9 cellular contexts compared by ENCODE assay signal in the genomic region with DNA sequence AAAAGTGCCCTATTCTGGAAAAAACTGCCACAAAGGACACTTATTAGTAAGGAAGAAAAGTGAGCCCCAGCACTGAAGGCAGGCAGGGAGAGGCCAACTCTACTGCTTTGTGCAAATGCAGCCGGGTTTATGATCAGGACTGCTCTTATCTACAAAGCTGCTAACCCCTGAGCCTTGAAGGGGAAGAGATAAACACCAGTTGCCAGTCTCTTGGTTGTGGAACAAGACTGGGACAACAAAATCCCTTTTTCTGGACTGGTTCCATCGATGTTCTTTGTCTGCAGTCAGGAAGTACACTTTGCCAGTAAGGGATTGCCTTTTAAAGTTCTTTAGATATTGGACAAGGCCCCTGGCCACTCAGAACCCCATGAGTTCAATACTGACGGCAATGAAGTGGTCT. TPM values are rescaled to one million over a fixed set of nuclear protein-coding genes. Genes with fewer than 3 reads are reported as not detected.
DNase-seq lines count a peak whose midpoint lies in the region; ATAC-seq and TF ChIP-seq lines count a peak whose summit lies in the region.
"Had no signal": no experiment of that assay in that cellular context is flagged by ENCODE, and none has a peak within 500 bp of the region (broad histone marks: within the 10 kb centered on the region; RNA-seq: fewer than 3 reads in every experiment).

No MANE protein-coding gene starts in this region.

- peak overlapping the region; percentile 82 to 89 for H3K27ac Mint-ChIP-seq in effector memory CD8-positive, alpha-beta T cell

- H3K4me3 Mint-ChIP-seq in effector memory CD8-positive, alpha-beta T cell, result no peak overlapping the region

- no peak for TF ChIP-seq POLR2A in lower leg skin (IDR thresholded peaks at IDR 0.05)

- H3K36me3 ChIP-seq in muscle layer of duodenum (ENCODE audit: control insufficient read depth in 1 of 2, insufficient read depth in 2 of 2, low read length in 2 of 2), result peaks cover 0 to 4% of the 10 kb centered on the region in 2 donors
- H3K36me3 ChIP-seq in upper lobe of right lung, result no peaks in the 10 kb centered on the region

- no peaks in the 10 kb centered on the region for H3K9me3 ChIP-seq in muscle layer of duodenum (ENCODE audit: control insufficient read depth in 1 of 2, low read length in 2 of 2)
- no peaks in the 10 kb centered on the region for H3K9me3 ChIP-seq in upper lobe of right lung

- peaks cover 0 to 35% of the 10 kb centered on the region in 2 donors for H3K4me1 ChIP-seq in muscle layer of duodenum (ENCODE audit: control insufficient read depth in 1 of 2, insufficient read depth in 2 of 2, low read length in 2 of 2)
- peaks cover 47% of the 10 kb centered on the region for H3K4me1 ChIP-seq in upper lobe of right lung

- H3K27ac ChIP-seq in muscle layer of duodenum (ENCODE audit: low read length), result peak overlapping the region; percentile 65
- peak overlapping the region; percentile 51 for H3K27ac ChIP-seq in upper lobe of right lung

- H3K27me3 Mint-ChIP-seq in effector memory CD8-positive, alpha-beta T cell, result no peaks in the 10 kb centered on the region

- peak; percentile 21 for DNase-seq in activated effector memory CD4-positive, alpha-beta T cell treated with anti-CD3 and anti-CD28 coated beads, Interleukin-2, amount 50 U/mL, for 16 hours
- no peak for DNase-seq in activated effector memory CD4-positive, alpha-beta T cell treated with Interleukin-2 at 50 U/mL for 16 hours
- DNase-seq in effector memory CD8-positive, alpha-beta T cell, result no peak
- DNase-seq in upper lobe of right lung, result no peak
- DNase-seq in stimulated activated CD4-positive, alpha-beta T cell treated with anti-CD3 and anti-CD28 coated beads, Interleukin-15, amount 100 ng/mL, for 24 hours, result no peak
- DNase-seq in lower leg skin (ENCODE audit: low spot score in 2 of 2), result no peak
- DNase-seq: NCI-H1930 had no signal

- peaks cover 29% of the 10 kb centered on the region for H3K36me3 Mint-ChIP-seq in effector memory CD8-positive, alpha-beta T cell (ENCODE audit: insufficient read depth)

- H3K9me3 Mint-ChIP-seq in effector memory CD8-positive, alpha-beta T cell, result no peaks in the 10 kb centered on the region

- 14 to 27% methylated on average over 3 of the region's 3 CpGs for WGBS in lower leg skin, 2 donors

- intact Hi-C loops in upper lobe of right lung (cut with DNase I), result no loop called here
- intact Hi-C loops in lower leg skin (cut with DNase I; ENCODE audit: low total_unique reads), result no loop called here

- peaks cover 51 to 70% of the 10 kb centered on the region in 2 donors for H3K4me1 Mint-ChIP-seq in effector memory CD8-positive, alpha-beta T cell (ENCODE audit: low read depth in 2 of 2)

- no peak for TF ChIP-seq CTCF in upper lobe of right lung (IDR thresholded peaks at IDR 0.05)
- TF ChIP-seq CTCF in lower leg skin (IDR thresholded peaks at IDR 0.05), result no peak

- H3K4me3 ChIP-seq in muscle layer of duodenum (ENCODE audit: low read depth in 1 of 2, low read length in 2 of 2) (no peak overlapping the region), upper lobe of right lung (no peak overlapping the region), lower leg skin (ENCODE audit: low read depth, poor library complexity, severe bottlenecking) (no peak overlapping the region)

- H3K27me3 ChIP-seq in muscle layer of duodenum (ENCODE audit: low read depth, low read length) (no peaks in the 10 kb centered on the region), upper lobe of right lung (no peaks in the 10 kb centered on the region)

- no peak for ATAC-seq in effector memory CD8-positive, alpha-beta T cell (replicated peaks)
- ATAC-seq in upper lobe of right lung, result no peak
- ATAC-seq in GM18520 (IDR thresholded peaks at IDR 0.05; ENCODE audit: unreplicated experiment), result no peak

RNA-seq across cellular contexts. Expression of a gene that starts 43.8 kb away (rescaled TPM):
- total RNA-seq in upper lobe of right lung (328 TPM), lower leg skin (100 to 1,000 TPM; 103 to 141 (median 123) TPM)
